In genomic region chr1:234500269-234500668, GRCh38 we compare ENCODE assay signal across 8 cellular contexts. TPM values are rescaled to one million over a fixed set of nuclear protein-coding genes. Genes with fewer than 3 reads are reported as not detected.
A peak's percentile ranks its signal among the peaks of the same experiment; 100 is the strongest.
DNase-seq lines count a peak whose midpoint lies in the region; ATAC-seq and TF ChIP-seq lines count a peak whose summit lies in the region.

No MANE protein-coding gene starts in this region.

- H3K4me2 ChIP-seq in skeletal muscle satellite cell (ENCODE audit: low read length), result peak overlapping the region; percentile 72

- H3K4me1 ChIP-seq in skeletal muscle satellite cell (ENCODE audit: control insufficient read depth, insufficient read depth, low read length), result peaks cover 37% of the 10 kb centered on the region
- H3K4me1 ChIP-seq in CD8-positive, alpha-beta T cell (ENCODE audit: insufficient read depth, low read length), result no peaks in the 10 kb centered on the region

- H3K27ac ChIP-seq in dorsolateral prefrontal cortex, result peak overlapping the region in 53 of 59 donors; percentile 1 to 97 (median 91)
- H3K27ac ChIP-seq in CD8-positive, alpha-beta T cell (ENCODE audit: low read depth, low read length), result no peak overlapping the region

- POLR2A ChIA-PET in CD8-positive, alpha-beta T cell (lab: Charles Lee), result interaction anchor here (0.8 to 1.2 kb wide), 2 partner anchors 110 to 584 kb away, joined by 3 read pairs; partner anchors contain the start of gene IRF2BP2

- TF ChIP-seq CTCF in dorsolateral prefrontal cortex (IDR thresholded peaks at IDR 0.05 in 54 of 56, conservative IDR thresholded peaks at IDR 0.05 in 2 of 56; ENCODE audit: low read depth in 1 of 56, partially characterized antibody in 56 of 56), result no peak
- no peak for TF ChIP-seq CTCF in CD8-positive, alpha-beta T cell (IDR thresholded peaks at IDR 0.05)

- H3K4me3 ChIP-seq in dorsolateral prefrontal cortex (peak overlapping the region in 28 of 59 donors; percentile 18 to 60 (median 42)), skeletal muscle satellite cell (ENCODE audit: low read length) (peak overlapping the region; percentile 41)
- H3K4me3 ChIP-seq in CD8-positive, alpha-beta T cell (ENCODE audit: low read depth, low read length), result no peak overlapping the region

- no peaks in the 10 kb centered on the region for H3K9me3 ChIP-seq in skeletal muscle satellite cell (replicated peaks; ENCODE audit: low read length)
- no peaks in the 10 kb centered on the region for H3K9me3 ChIP-seq in CD8-positive, alpha-beta T cell (ENCODE audit: low read length)
- no peaks in the 10 kb centered on the region for H3K9me3 ChIP-seq in T-helper 17 cell (ENCODE audit: control insufficient read depth, low read length, poor library complexity, severe bottlenecking)

- H3K27me3 ChIP-seq in dorsolateral prefrontal cortex, result no peaks in the 10 kb centered on the region
- H3K27me3 ChIP-seq in skeletal muscle satellite cell (ENCODE audit: control insufficient read depth, insufficient read depth, low read length), result no peaks in the 10 kb centered on the region
- H3K27me3 ChIP-seq in CD8-positive, alpha-beta T cell (ENCODE audit: insufficient read depth, low read length), result no peaks in the 10 kb centered on the region

- H3K9ac ChIP-seq in skeletal muscle satellite cell (ENCODE audit: low read depth, low read length), result peak overlapping the region; percentile 79

- H3K27me3 Mint-ChIP-seq in CD8-positive, alpha-beta T cell (ENCODE audit: low read depth), result peaks cover 3% of the 10 kb centered on the region
- H3K27me3 Mint-ChIP-seq in T-helper 17 cell, result peaks cover 18% of the 10 kb centered on the region

- ATAC-seq in CD8-positive, alpha-beta T cell, result no peak
- ATAC-seq in T-helper 17 cell, result no peak

- intact Hi-C loops in dorsolateral prefrontal cortex (cut with DNase I), result loop anchor here in 1 of 2 donors (10.0 kb wide), 1 partner anchor 495 kb away; no protein-coding TSS in a partner anchor
- intact Hi-C loops in CD8-positive, alpha-beta T cell (cut with DNase I, micrococcal nuclease), result no loop called here

- CTCF ChIA-PET in CD8-positive, alpha-beta T cell (lab: Charles Lee), result interaction anchor here (0.6 to 6.8 kb wide), 18 partner anchors 8 to 606 kb away, joined by 3 to 92 read pairs (median 5); no protein-coding TSS in a partner anchor

- no peak overlapping the region for H3K4me3 Mint-ChIP-seq in CD8-positive, alpha-beta T cell
- H3K4me3 Mint-ChIP-seq in T-helper 17 cell, result no peak overlapping the region

- H3K27ac Mint-ChIP-seq in CD8-positive, alpha-beta T cell, result no peak overlapping the region
- no peak overlapping the region for H3K27ac Mint-ChIP-seq in T-helper 17 cell

- H3K36me3 Mint-ChIP-seq in CD8-positive, alpha-beta T cell, result no peaks in the 10 kb centered on the region
- H3K36me3 Mint-ChIP-seq in T-helper 17 cell (ENCODE audit: low read depth), result no peaks in the 10 kb centered on the region

- peaks cover 8% of the 10 kb centered on the region for H3K4me1 Mint-ChIP-seq in CD8-positive, alpha-beta T cell (ENCODE audit: low read depth)
- peaks cover 3% of the 10 kb centered on the region for H3K4me1 Mint-ChIP-seq in T-helper 17 cell

- no peaks in the 10 kb centered on the region for H3K36me3 ChIP-seq in skeletal muscle satellite cell (ENCODE audit: insufficient read depth, low read length)
- no peaks in the 10 kb centered on the region for H3K36me3 ChIP-seq in CD8-positive, alpha-beta T cell (ENCODE audit: insufficient read depth, low read length)

- no peaks in the 10 kb centered on the region for H3K9me3 Mint-ChIP-seq in CD8-positive, alpha-beta T cell

- DNase-seq in DMS79 treated with DMSO at 0.1 percent for 48 hours (lab: John Stamatoyannopoulos, UW) (peak; percentile 41), DMS79 (lab: John Stamatoyannopoulos, UW) (no peak), NCI-H82 treated with DMSO at 0.1 percent for 48 hours (lab: John Stamatoyannopoulos, UW; ENCODE audit: unreplicated experiment) (peak; percentile 53), dorsolateral prefrontal cortex (no peak), putamen (ENCODE audit: low spot score) (no peak), T-helper 17 cell (no peak)
- DNase-seq in CD8-positive, alpha-beta T cell, result no peak

RNA-seq across cellular contexts. Expression of gene TARBP1, which starts 21.3 kb away (rescaled TPM):
- total RNA-seq in dorsolateral prefrontal cortex (100 to 1,000 TPM in 34 of 120 experiments, 10 to 100 TPM in 86; 27.7 to 158 (median 75.1) TPM), T-helper 17 cell (10 to 100 TPM; 31.7 to 33.8 TPM)
- total RNA-seq in skeletal muscle satellite cell (2012; rRNA removed), result 13.8 and 18.3 TPM in 2 replicates
- 10 to 100 TPM; 38.2 to 39.5 TPM for total RNA-seq in CD8-positive, alpha-beta T cell

Comparison
In these comparisons a context has a peak if more than half of its experiments do, and no peak if none do; other contexts are left out.
1. DNase-seq: peak in DMS79 treated with DMSO at 0.1 percent for 48 hours (single experiment) and NCI-H82 treated with DMSO at 0.1 percent for 48 hours (single experiment); none in DMS79 (single experiment), dorsolateral prefrontal cortex (0 of 10), CD8-positive, alpha-beta T cell (0 of 7), putamen (single experiment) and T-helper 17 cell (0 of 3).